In genomic region chrX:47649781-47650163, GRCh38 we compare ENCODE assay signal across 8 cellular contexts. TPM values are rescaled to one million over a fixed set of nuclear protein-coding genes. Genes with fewer than 3 reads are reported as not detected.
A peak's percentile ranks its signal among the peaks of the same experiment; 100 is the strongest.
DNase-seq lines count a peak whose midpoint lies in the region; ATAC-seq and TF ChIP-seq lines count a peak whose summit lies in the region.

No MANE protein-coding gene starts in this region.

- ATAC-seq in CD4-positive, alpha-beta T cell (ENCODE audit: poor library complexity), result no peak
- no peak for ATAC-seq in HG02981 (IDR thresholded peaks at IDR 0.05; ENCODE audit: unreplicated experiment)
- no peak for ATAC-seq in GM21723 (IDR thresholded peaks at IDR 0.05; ENCODE audit: unreplicated experiment)
- ATAC-seq in HG02759 (IDR thresholded peaks at IDR 0.05; ENCODE audit: unreplicated experiment), result no peak

- H3K9me3 Mint-ChIP-seq in CD4-positive, alpha-beta T cell, result no peaks in the 10 kb centered on the region

- no peaks in the 10 kb centered on the region for H4K20me1 ChIP-seq in MM.1S (ENCODE audit: insufficient read depth, low read length)

- peaks cover 66% of the 10 kb centered on the region for H3K36me3 Mint-ChIP-seq in CD4-positive, alpha-beta T cell (ENCODE audit: low read depth)

- no peaks in the 10 kb centered on the region for H3K9me3 ChIP-seq in CD4-positive, alpha-beta T cell (ENCODE audit: control insufficient read depth, low read length)
- H3K9me3 ChIP-seq in MM.1S (replicated peaks; ENCODE audit: insufficient read depth, low read length), result no peaks in the 10 kb centered on the region
- no peaks in the 10 kb centered on the region for H3K9me3 ChIP-seq in effector memory CD4-positive, alpha-beta T cell (ENCODE audit: control insufficient read depth, low read length)
- H3K9me3 ChIP-seq in neuron (ENCODE audit: low read length), result no peaks in the 10 kb centered on the region

- no peak for TF ChIP-seq CTCF in CD4-positive, alpha-beta T cell (IDR thresholded peaks at IDR 0.05)
- TF ChIP-seq CTCF in MM.1S (IDR thresholded peaks at IDR 0.05; ENCODE audit: low read length), result no peak

- H3K79me2 ChIP-seq in MM.1S (ENCODE audit: low read length), result peaks cover 33% of the 10 kb centered on the region

- intact Hi-C loops in CD4-positive, alpha-beta T cell (cut with DNase I, micrococcal nuclease), result loop anchor here (5.0 to 10.0 kb wide), 9 partner anchors 87 to 1265 kb away; partner anchors contain the start of genes ARAF (in 1 of the 2), FTSJ1 (in 1 of the 2), PIM2 (in 1 of the 2) and SLC35A2 (in 1 of the 2)

- POLR2A ChIA-PET in CD4-positive, alpha-beta T cell (lab: Charles Lee), result interaction anchor here (1.3 to 1.8 kb wide), 5 partner anchors 9 to 505 kb away, joined by 4 to 10 read pairs (median 8); partner anchors contain the start of genes CFP, NDUFB11, RBM10 and UXT

- no peaks in the 10 kb centered on the region for H3K4me1 ChIP-seq in MM.1S (ENCODE audit: low read length)
- peaks cover 13% of the 10 kb centered on the region for H3K4me1 ChIP-seq in effector memory CD4-positive, alpha-beta T cell (ENCODE audit: control insufficient read depth, insufficient read depth, low read length, poor library complexity, severe bottlenecking)
- peaks cover 10% of the 10 kb centered on the region for H3K4me1 ChIP-seq in neuron (ENCODE audit: insufficient read depth, low read length)

- H3K9ac ChIP-seq in MM.1S (ENCODE audit: low read length), result no peak overlapping the region; the same call in 1 of the 2 replicates

- peak overlapping the region; percentile 84; the same call in 1 of the 2 replicates for H3K4me3 ChIP-seq in MM.1S (ENCODE audit: low read length)
- peak overlapping the region; percentile 68 for H3K4me3 ChIP-seq in effector memory CD4-positive, alpha-beta T cell (ENCODE audit: insufficient read depth, low read depth, low read length, poor library complexity, severe bottlenecking)
- H3K4me3 ChIP-seq in neuron (ENCODE audit: low read length), result peak overlapping the region; percentile 74

- no peaks in the 10 kb centered on the region for H3K27me3 ChIP-seq in CD4-positive, alpha-beta T cell (ENCODE audit: control insufficient read depth, insufficient read depth, low read length)
- H3K27me3 ChIP-seq in MM.1S (replicated peaks; ENCODE audit: insufficient read depth, low read length) (no peaks in the 10 kb centered on the region), neuron (ENCODE audit: insufficient read depth, low read length) (no peaks in the 10 kb centered on the region)
- H3K27me3 ChIP-seq in effector memory CD4-positive, alpha-beta T cell (replicated peaks; ENCODE audit: control insufficient read depth, insufficient read depth, low read length, poor library complexity, severe bottlenecking), result no peaks in the 10 kb centered on the region

- no peaks in the 10 kb centered on the region for H3K36me3 ChIP-seq in MM.1S (replicated peaks; ENCODE audit: insufficient read depth, low read length)
- H3K36me3 ChIP-seq in effector memory CD4-positive, alpha-beta T cell (ENCODE audit: control insufficient read depth, insufficient read depth, low read length), result no peaks in the 10 kb centered on the region
- peaks cover 8% of the 10 kb centered on the region for H3K36me3 ChIP-seq in neuron (ENCODE audit: insufficient read depth, low read length)

- H3K27ac ChIP-seq in CD4-positive, alpha-beta T cell (ENCODE audit: low read depth, low read length), result no peak overlapping the region
- no peak overlapping the region for H3K27ac ChIP-seq in MM.1S (ENCODE audit: low read length)
- H3K27ac ChIP-seq in effector memory CD4-positive, alpha-beta T cell (ENCODE audit: insufficient read depth, low read length, poor library complexity, severe bottlenecking), result peak overlapping the region; percentile 70

- CTCF ChIA-PET in CD4-positive, alpha-beta T cell (lab: Charles Lee), result no interaction called here

- H3K4me1 Mint-ChIP-seq in CD4-positive, alpha-beta T cell (ENCODE audit: low read depth), result peaks cover 42% of the 10 kb centered on the region

- no peaks in the 10 kb centered on the region for H3K27me3 Mint-ChIP-seq in CD4-positive, alpha-beta T cell

- H3K4me3 Mint-ChIP-seq in CD4-positive, alpha-beta T cell, result peak overlapping the region; percentile 94

- H3F3A ChIP-seq in MM.1S (ENCODE audit: insufficient read depth, low read length), result peaks cover 9% of the 10 kb centered on the region

- H3K9me2 ChIP-seq in MM.1S (replicated peaks; ENCODE audit: insufficient read depth, low read length), result no peaks in the 10 kb centered on the region

- no peak overlapping the region for H2AFZ ChIP-seq in MM.1S (ENCODE audit: low read length)
- no peak overlapping the region for H2AFZ ChIP-seq in neuron (ENCODE audit: low read depth, low read length)

- H3K4me2 ChIP-seq in MM.1S (ENCODE audit: low read depth, low read length), result peak overlapping the region; percentile 59

- no peak for DNase-seq in CD4-positive, alpha-beta T cell
- DNase-seq in MM.1S (no peak), NCI-H2029 treated with DMSO at 0.1 percent for 48 hours (lab: John Stamatoyannopoulos, UW) (no peak)
- no peak for DNase-seq in effector memory CD4-positive, alpha-beta T cell

- peak overlapping the region; percentile 89 for H3K27ac Mint-ChIP-seq in CD4-positive, alpha-beta T cell

RNA-seq across cellular contexts. Expression of gene ELK1, which starts 0.6 kb away (rescaled TPM):
- 10 to 100 TPM; 38.9 to 40.5 TPM for total RNA-seq in CD4-positive, alpha-beta T cell

RNA-seq across cellular contexts. Expression of gene UXT, which starts 9.2 kb away (rescaled TPM):
- 100 to 1,000 TPM; 188 to 197 TPM for total RNA-seq in CD4-positive, alpha-beta T cell

RNA-seq across cellular contexts. Expression of gene CFP, which starts 20.0 kb away (rescaled TPM):
- total RNA-seq in CD4-positive, alpha-beta T cell, result 10 to 100 TPM; 18.3 to 18.6 TPM

RNA-seq across cellular contexts. Expression of gene SYN1, which starts 30.1 kb away (rescaled TPM):
- under 1 TPM; 0.27 to 0.87 TPM for total RNA-seq in CD4-positive, alpha-beta T cell
